8 cellular contexts compared by ENCODE assay signal in genomic region chr1:35931424-35932157, GRCh38. TPM values are rescaled to one million over a fixed set of nuclear protein-coding genes. Genes with fewer than 3 reads are reported as not detected.
DNase-seq lines count a peak whose midpoint lies in the region; ATAC-seq, FAIRE-seq and TF ChIP-seq lines count a peak whose summit lies in the region.

No MANE protein-coding gene starts in this region.

- H3K36me3 ChIP-seq in K562 (ENCODE audit: control insufficient read depth, insufficient read depth, low read length), result peaks cover 10% of the 10 kb centered on the region; the same call in 2 of the 3 replicates
- no peaks in the 10 kb centered on the region for H3K36me3 ChIP-seq in stomach smooth muscle (ENCODE audit: control insufficient read depth in 2 of 2, insufficient read depth in 2 of 2, low read length in 2 of 2)

- peaks cover 58% of the 10 kb centered on the region for H3K79me2 ChIP-seq in K562 (ENCODE audit: control insufficient read depth, insufficient read depth, low read length)

- no peak for TF ChIP-seq EP300 in K562 (IDR thresholded peaks at IDR 0.05; ENCODE audit: low read length)

- no peak for TF ChIP-seq CTCF in K562 (IDR thresholded peaks at IDR 0.05 in 2 of 3, conservative IDR thresholded peaks at IDR 0.05 in 1 of 3; ENCODE audit: insufficient read depth in 2 of 3, low read depth in 1 of 3, low read length in 3 of 3)

- no peaks in the 10 kb centered on the region for H4K20me1 ChIP-seq in K562 (replicated peaks; ENCODE audit: control insufficient read depth, insufficient read depth, low read length)

- peaks cover 15 to 23% of the 10 kb centered on the region in 2 experiments for H3K4me1 ChIP-seq in K562 (replicated peaks in 1 of 2; ENCODE audit: control insufficient read depth in 2 of 2, insufficient read depth in 2 of 2, low read length in 2 of 2)
- H3K4me1 ChIP-seq in stomach smooth muscle (ENCODE audit: control insufficient read depth, insufficient read depth, low read length), result peaks cover 5% of the 10 kb centered on the region

- POLR2A ChIA-PET in K562 (lab: Yijun Ruan, JAX), result interaction anchor here (0.6 to 4.1 kb wide), 17 partner anchors 9 to 293 kb away, joined by 3 to 22 read pairs (median 3); partner anchors contain the start of gene THRAP3

- peak; percentile 88 for FAIRE-seq in H54 (lab: Jason Lieb, UNC)
- FAIRE-seq in K562 (lab: Jason Lieb, UNC), result no peak

- no peak for TF ChIP-seq POLR2A in H54 (IDR thresholded peaks at IDR 0.05; ENCODE audit: low read depth, low read length)
- no peak for TF ChIP-seq POLR2A in K562 (conservative IDR thresholded peaks at IDR 0.05)

- H3K9me3 ChIP-seq in K562 (replicated peaks; ENCODE audit: control insufficient read depth, insufficient read depth, low read depth, low read length) (no peaks in the 10 kb centered on the region), stomach smooth muscle (ENCODE audit: control insufficient read depth in 2 of 2, low read length in 2 of 2) (no peaks in the 10 kb centered on the region)

- 0% methylated on average over 28 of the region's 30 CpGs for WGBS in K562 (ENCODE audit: insufficient coverage, low coverage, missing lambda C conversion rate)

- H2AFZ ChIP-seq in K562 (ENCODE audit: low read depth, low read length), result peak overlapping the region; percentile 89

- DNase-seq in GF-D8 (lab: John Stamatoyannopoulos, UW) (peak; percentile 43), H54 (ENCODE audit: insufficient read length, low spot score) (no peak), NCI-H2029 (lab: John Stamatoyannopoulos, UW) (peak; percentile 30), K562 (ENCODE audit: extremely low read depth in 1 of 4, low spot score in 3 of 4) (peak in 2 of 4 experiments; percentile 30 to 56), inferior parietal cortex (ENCODE audit: extremely low spot score) (peak; percentile 32)
- no peak for DNase-seq in stimulated activated CD4-positive, alpha-beta T cell treated with anti-CD3 and anti-CD28 coated beads, Interleukin-12 subunit alpha, Interleukin-12 subunit beta, amount 100 ng/mL, for 4 hours
- no peak for DNase-seq in activated CD4-positive, alpha-beta T cell treated with anti-CD3 and anti-CD28 coated beads, Interleukin-2, amount 50 U/mL, for 1 hour

- peak overlapping the region; percentile 94 for H3K4me2 ChIP-seq in K562 (ENCODE audit: insufficient read depth, low read length)

- no peak for TF ChIP-seq RAD21 in K562 (CRISPR knock-in tag; conservative IDR thresholded peaks at IDR 0.05 in 1 of 2, IDR thresholded peaks at IDR 0.05 in 1 of 2)

- H3K9ac ChIP-seq in K562 (ENCODE audit: insufficient read depth in 1 of 2, low read depth in 2 of 2, low read length in 2 of 2), result peak overlapping the region; percentile 78 to 98
- H3K9ac ChIP-seq in stomach smooth muscle (ENCODE audit: low read length in 2 of 2), result peak overlapping the region; percentile 91 to 94

- peak; percentile 43 for ATAC-seq in K562

- H3K27me3 ChIP-seq in K562 (ENCODE audit: control insufficient read depth in 2 of 2, insufficient read depth in 2 of 2, low read length in 2 of 2), result no peaks in the 10 kb centered on the region
- H3K27me3 ChIP-seq in stomach smooth muscle (ENCODE audit: control insufficient read depth in 1 of 2, insufficient read depth in 2 of 2, low read length in 2 of 2), result no peaks in the 10 kb centered on the region

- peak overlapping the region; percentile 93 for H3K27ac ChIP-seq in K562 (ENCODE audit: extremely low read depth, low read depth, low read length)
- H3K27ac ChIP-seq in stomach smooth muscle (ENCODE audit: low read length), result peak overlapping the region; percentile 97

- intact Hi-C loops in K562 (cut with micrococcal nuclease), result loop anchor here (1.0 to 5.0 kb wide), 3 partner anchors 48 to 156 kb away; partner anchors contain the start of genes ADPRS and AGO1

- CTCF ChIA-PET in K562 (lab: Yijun Ruan, JAX; ENCODE audit: low intra/inter-chr PET ratio), result interaction anchor here (1.1 kb wide), 1 partner anchor 70 kb away, joined by 3 read pairs; no protein-coding TSS in a partner anchor

- no TSS peak for BruUV-seq in K562 (replicated peaks; lab: Mats Ljungman, UMichigan)

- in situ Hi-C loops in K562 (cut with MboI), result no loop called here

- H3K4me3 ChIP-seq in K562 (peak overlapping the region; percentile 86), stomach smooth muscle (ENCODE audit: low read length in 2 of 2) (peak overlapping the region; percentile 86 to 91)

- H3K9me1 ChIP-seq in K562 (ENCODE audit: control insufficient read depth, insufficient read depth, low read length), result no peaks in the 10 kb centered on the region

TF ChIP-seq in K562, 482 proteins besides CTCF, POLR2A, EP300 and RAD21 (continues in another document):
- TF ChIP-seq TAF15 (IDR thresholded peaks at IDR 0.05; ENCODE audit: low read depth, low read length) (no peak), NCOA1 (IDR thresholded peaks at IDR 0.05; ENCODE audit: low read depth) (no peak), KLF13 (tag; IDR thresholded peaks at IDR 0.05; ENCODE audit: borderline replicate concordance, low read depth) (no peak), PHF20 (IDR thresholded peaks at IDR 0.05; ENCODE audit: partially characterized antibody) (peak; percentile 1)

RNA-seq across cellular contexts. Expression of gene AGO3, which starts 0.7 kb away (rescaled TPM):
- 154 and 202 TPM in 2 replicates for total RNA-seq in K562 (2011; cell fraction: chromatin; rRNA removed; ENCODE audit: low replicate concordance)
- total RNA-seq in K562 (2011; cell fraction: nucleolus; rRNA removed), result 54.0 and 60.4 TPM in 2 replicates
- 64.7 and 73.4 TPM in 2 replicates for total RNA-seq in K562 (2011; cell fraction: nucleoplasm; rRNA removed)
- total RNA-seq in K562 (2014; rRNA removed), result 19.2 and 21.8 TPM in 2 replicates
- 31.2 and 36.0 TPM in 2 replicates for total RNA-seq in K562 (2014; rRNA removed; fragmentation: Illumina TruSeq; extraction: Trizol)
- total RNA-seq in K562 (2015; rRNA removed; fragmentation: Illumina TruSeq; extraction: Trizol), result 22.7 and 24.6 TPM in 2 replicates
- 26.3 and 31.1 TPM in 2 replicates for total RNA-seq in K562 (2021)
- 41.5 and 47.3 TPM in 2 replicates for polyA plus RNA-seq in K562 (2011; rRNA removed)
- polyA plus RNA-seq in K562 (2011; cell fraction: cytosol; rRNA removed), result 16.6 and 25.4 TPM in 2 replicates
- polyA plus RNA-seq in K562 (2011; cell fraction: nucleus; rRNA removed), result 59.9 and 63.6 TPM in 2 replicates
- 14.7 and 15.5 TPM in 2 replicates for polyA plus RNA-seq in K562 (2012)
- 25.7 and 28.4 TPM in 2 replicates for polyA plus RNA-seq in K562 (2014; fragmentation: Illumina TruSeq; extraction: Trizol)
- 1 to 10 TPM; 4.5 to 4.6 TPM for polyA plus RNA-seq in K562 (2014; fragmentation: Nextera tagmentation; extraction: Ambion mirVana)
- 17.3 and 20.3 TPM in 2 replicates for polyA plus RNA-seq in K562 (2014; rRNA removed)
- polyA minus RNA-seq in K562 (2011; rRNA and poly(A)+ RNA removed), result 106 and 124 TPM in 2 replicates
- polyA minus RNA-seq in K562 (2011; cell fraction: cytosol; rRNA and poly(A)+ RNA removed), result 34.4 and 36.0 TPM in 2 replicates
- 35.7 and 79.5 TPM in 2 replicates for polyA minus RNA-seq in K562 (2011; cell fraction: nucleus; rRNA and poly(A)+ RNA removed)

RNA-seq across cellular contexts. Expression of gene AGO1, which starts 48.6 kb away (rescaled TPM):
- total RNA-seq in K562 (2011; cell fraction: chromatin; rRNA removed; ENCODE audit: low replicate concordance), result 74.1 and 88.4 TPM in 2 replicates
- 28.0 and 34.0 TPM in 2 replicates for total RNA-seq in K562 (2011; cell fraction: nucleolus; rRNA removed)
- total RNA-seq in K562 (2011; cell fraction: nucleoplasm; rRNA removed), result 60.8 and 97.1 TPM in 2 replicates
- total RNA-seq in K562 (2014; rRNA removed) (26.0 and 30.2 TPM in 2 replicates), K562 (2014; rRNA removed; fragmentation: Illumina TruSeq; extraction: Trizol) (27.4 and 29.5 TPM in 2 replicates), K562 (2015; rRNA removed; fragmentation: Illumina TruSeq; extraction: Trizol) (26.1 and 26.5 TPM in 2 replicates), K562 (2021) (59.4 and 64.2 TPM in 2 replicates)
- polyA plus RNA-seq in K562 (2011; rRNA removed) (21.2 and 25.7 TPM in 2 replicates), K562 (2014; fragmentation: Illumina TruSeq; extraction: Trizol) (25.7 and 27.1 TPM in 2 replicates), K562 (2014; fragmentation: Nextera tagmentation; extraction: Ambion mirVana) (10 to 100 TPM in 1 of 2 experiments, 1 to 10 TPM in 1; 7.3 to 13.3 TPM), K562 (2014; rRNA removed) (20.8 and 21.2 TPM in 2 replicates)
- polyA plus RNA-seq in K562 (2011; cell fraction: cytosol; rRNA removed), result 23.0 and 25.9 TPM in 2 replicates
- polyA plus RNA-seq in K562 (2011; cell fraction: nucleus; rRNA removed), result 51.2 and 62.9 TPM in 2 replicates
- polyA plus RNA-seq in K562 (2012), result 12.8 and 19.1 TPM in 2 replicates
- 54.8 and 61.7 TPM in 2 replicates for polyA minus RNA-seq in K562 (2011; rRNA and poly(A)+ RNA removed)
- polyA minus RNA-seq in K562 (2011; cell fraction: cytosol; rRNA and poly(A)+ RNA removed), result 44.2 and 50.2 TPM in 2 replicates
- polyA minus RNA-seq in K562 (2011; cell fraction: nucleus; rRNA and poly(A)+ RNA removed), result 21.4 and 34.9 TPM in 2 replicates

Comparison
In these comparisons a context has a peak if more than half of its experiments do, and no peak if none do; other contexts are left out.
1. DNase-seq: peak in GF-D8 (single experiment), NCI-H2029 (single experiment) and inferior parietal cortex (single experiment); none in H54 (single experiment), stimulated activated CD4-positive, alpha-beta T cell treated with anti-CD3 and anti-CD28 coated beads, Interleukin-12 subunit alpha, Interleukin-12 subunit beta, amount 100 ng/mL, for 4 hours (single experiment) and activated CD4-positive, alpha-beta T cell treated with anti-CD3 and anti-CD28 coated beads, Interleukin-2, amount 50 U/mL, for 1 hour (single experiment).